ENCODE assay signal across 3 cellular contexts in genomic region chr18:59270689-59271257, GRCh38.
TF ChIP-seq lines count a peak whose summit lies in the region.

No MANE protein-coding gene starts in this region.

TF ChIP-seq in SK-N-SH, 30 proteins besides CTCF, POLR2A, EP300 and RAD21 (continued from another document):
- TF ChIP-seq EZH2phosphoT487 (IDR thresholded peaks at IDR 0.05; ENCODE audit: borderline replicate concordance, low read depth) (no peak), MXI1 (IDR thresholded peaks at IDR 0.05; ENCODE audit: low read depth, low read length) (no peak)

TF ChIP-seq in SK-N-SH treated with all-trans-retinoic acid at 6 μM for 48 hours, 23 proteins besides CTCF, POLR2A, EP300 and RAD21 (continued from another document):
- TF ChIP-seq POU6F1 (CRISPR knock-in tag; IDR thresholded peaks at IDR 0.05; ENCODE audit: borderline replicate concordance, low read depth) (no peak), ZFP30 (CRISPR knock-in tag; IDR thresholded peaks at IDR 0.05) (no peak), TCF4 (CRISPR knock-in tag; IDR thresholded peaks at IDR 0.05; ENCODE audit: borderline replicate concordance) (no peak)

TF ChIP-seq in K562, 482 proteins besides CTCF, POLR2A, EP300 and RAD21 (continued from another document):
- TF ChIP-seq, protein P1, sequence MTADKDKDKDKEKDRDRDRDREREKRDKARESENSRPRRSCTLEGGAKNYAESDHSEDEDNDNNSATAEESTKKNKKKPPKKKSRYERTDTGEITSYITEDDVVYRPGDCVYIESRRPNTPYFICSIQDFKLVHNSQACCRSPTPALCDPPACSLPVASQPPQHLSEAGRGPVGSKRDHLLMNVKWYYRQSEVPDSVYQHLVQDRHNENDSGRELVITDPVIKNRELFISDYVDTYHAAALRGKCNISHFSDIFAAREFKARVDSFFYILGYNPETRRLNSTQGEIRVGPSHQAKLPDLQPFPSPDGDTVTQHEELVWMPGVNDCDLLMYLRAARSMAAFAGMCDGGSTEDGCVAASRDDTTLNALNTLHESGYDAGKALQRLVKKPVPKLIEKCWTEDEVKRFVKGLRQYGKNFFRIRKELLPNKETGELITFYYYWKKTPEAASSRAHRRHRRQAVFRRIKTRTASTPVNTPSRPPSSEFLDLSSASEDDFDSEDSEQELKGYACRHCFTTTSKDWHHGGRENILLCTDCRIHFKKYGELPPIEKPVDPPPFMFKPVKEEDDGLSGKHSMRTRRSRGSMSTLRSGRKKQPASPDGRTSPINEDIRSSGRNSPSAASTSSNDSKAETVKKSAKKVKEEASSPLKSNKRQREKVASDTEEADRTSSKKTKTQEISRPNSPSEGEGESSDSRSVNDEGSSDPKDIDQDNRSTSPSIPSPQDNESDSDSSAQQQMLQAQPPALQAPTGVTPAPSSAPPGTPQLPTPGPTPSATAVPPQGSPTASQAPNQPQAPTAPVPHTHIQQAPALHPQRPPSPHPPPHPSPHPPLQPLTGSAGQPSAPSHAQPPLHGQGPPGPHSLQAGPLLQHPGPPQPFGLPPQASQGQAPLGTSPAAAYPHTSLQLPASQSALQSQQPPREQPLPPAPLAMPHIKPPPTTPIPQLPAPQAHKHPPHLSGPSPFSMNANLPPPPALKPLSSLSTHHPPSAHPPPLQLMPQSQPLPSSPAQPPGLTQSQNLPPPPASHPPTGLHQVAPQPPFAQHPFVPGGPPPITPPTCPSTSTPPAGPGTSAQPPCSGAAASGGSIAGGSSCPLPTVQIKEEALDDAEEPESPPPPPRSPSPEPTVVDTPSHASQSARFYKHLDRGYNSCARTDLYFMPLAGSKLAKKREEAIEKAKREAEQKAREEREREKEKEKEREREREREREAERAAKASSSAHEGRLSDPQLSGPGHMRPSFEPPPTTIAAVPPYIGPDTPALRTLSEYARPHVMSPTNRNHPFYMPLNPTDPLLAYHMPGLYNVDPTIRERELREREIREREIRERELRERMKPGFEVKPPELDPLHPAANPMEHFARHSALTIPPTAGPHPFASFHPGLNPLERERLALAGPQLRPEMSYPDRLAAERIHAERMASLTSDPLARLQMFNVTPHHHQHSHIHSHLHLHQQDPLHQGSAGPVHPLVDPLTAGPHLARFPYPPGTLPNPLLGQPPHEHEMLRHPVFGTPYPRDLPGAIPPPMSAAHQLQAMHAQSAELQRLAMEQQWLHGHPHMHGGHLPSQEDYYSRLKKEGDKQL (CRISPR knock-in tag; IDR thresholded peaks at IDR 0.05; ENCODE audit: borderline replicate concordance): no peak
- TF ChIP-seq HSF4 (CRISPR knock-in tag; IDR thresholded peaks at IDR 0.05; ENCODE audit: borderline replicate concordance) (no peak), KLF16 (IDR thresholded peaks at IDR 0.05) (no peak), MIER1 (IDR thresholded peaks at IDR 0.05; ENCODE audit: low read depth) (no peak), ETV5 (CRISPR knock-in tag; IDR thresholded peaks at IDR 0.05; ENCODE audit: low read depth) (no peak), FOXK1 (CRISPR knock-in tag; IDR thresholded peaks at IDR 0.05; ENCODE audit: borderline replicate concordance) (no peak), CEBPG (CRISPR knock-in tag; IDR thresholded peaks at IDR 0.05) (no peak), CEBPG (tag; conservative IDR thresholded peaks at IDR 0.05 in 1 of 2, IDR thresholded peaks at IDR 0.05 in 1 of 2) (peak; percentile 49 to 77; a peak in 3 of 4 replicates), ZSCAN32 (CRISPR knock-in tag; IDR thresholded peaks at IDR 0.05) (no peak), CHD2 (IDR thresholded peaks at IDR 0.05; ENCODE audit: low read depth, low read length) (no peak), ZNF766 (CRISPR knock-in tag; conservative IDR thresholded peaks at IDR 0.05) (no peak)
